17 cellular contexts compared by ENCODE assay signal in genomic region chr4:8349664-8350225, GRCh38.
DNase-seq lines count a peak whose midpoint lies in the region; ATAC-seq and TF ChIP-seq lines count a peak whose summit lies in the region.
"Had no signal": no experiment of that assay in that cellular context is flagged by ENCODE, and none has a peak within 500 bp of the region (broad histone marks: within the 10 kb centered on the region; RNA-seq: fewer than 3 reads in every experiment).

No MANE protein-coding gene starts in this region.

- H3K4me3 ChIP-seq in HEK293 (ENCODE audit: low read depth, low read length), result no peak overlapping the region
- H3K4me3 ChIP-seq in uterus, result no peak overlapping the region

- TF ChIP-seq POLR2A in uterus (IDR thresholded peaks at IDR 0.05), result no peak

- CTCF ChIA-PET in HEK293 (lab: Yijun Ruan, JAX), result no interaction called here

- H3K27ac ChIP-seq in HEK293 (ENCODE audit: extremely low read depth, low read depth, low read length) (no peak overlapping the region), uterus (no peak overlapping the region)

- H3K9me3 ChIP-seq in HEK293 (ENCODE audit: control insufficient read depth, insufficient read depth, low read depth, low read length) (no peaks in the 10 kb centered on the region), uterus (no peaks in the 10 kb centered on the region)
- H3K9me3 ChIP-seq: BE2C had no signal

- peak; percentile 15 for DNase-seq in D341Med (ENCODE audit: low spot score)
- DNase-seq in islet precursor cell, result peak; percentile 56
- peak; percentile 32 for DNase-seq in sciatic nerve (ENCODE audit: low spot score)
- DNase-seq in uterus, result no peak
- no peak for DNase-seq in GM19238 (ENCODE audit: insufficient read length, low spot score)
- DNase-seq: BE2C; CD4-positive, CD25-positive, alpha-beta regulatory T cell; DMS79; Kasumi-1; NCI-H1694; NCI-H2081; NCI-H446 treated with DMSO at 0.1 percent for 48 hours; NCI-H526 treated with DMSO at 0.1 percent for 48 hours; OCI-M1; Right ventricle myocardium superior had no signal

- TF ChIP-seq CTCF in HEK293 (tag by site-specific recombination; IDR thresholded peaks at IDR 0.05) (no peak), uterus (IDR thresholded peaks at IDR 0.05) (no peak)

- H3K4me1 ChIP-seq in HEK293 (ENCODE audit: control insufficient read depth, insufficient read depth, low read length) (no peaks in the 10 kb centered on the region), uterus (peaks cover 12 to 17% of the 10 kb centered on the region in 2 donors)
- H3K4me1 ChIP-seq: BE2C had no signal

- no peaks in the 10 kb centered on the region for H3K36me3 ChIP-seq in HEK293 (ENCODE audit: control insufficient read depth in 2 of 2, insufficient read depth in 1 of 2, low read length in 2 of 2)
- H3K36me3 ChIP-seq in uterus, result no peaks in the 10 kb centered on the region
- H3K36me3 ChIP-seq: BE2C had no signal

- intact Hi-C loops in sciatic nerve (cut with DNase I) (no loop called here), uterus (cut with DNase I; ENCODE audit: low total_unique reads) (no loop called here)

- H3K27me3 ChIP-seq in uterus, result no peaks in the 10 kb centered on the region
- H3K27me3 ChIP-seq: BE2C had no signal

- no peak for ATAC-seq in sciatic nerve
- ATAC-seq in GM19463 (IDR thresholded peaks at IDR 0.05; ENCODE audit: unreplicated experiment), result no peak

- POLR2A ChIA-PET in HEK293 (lab: Yijun Ruan, JAX), result no interaction called here

TF ChIP-seq in HEK293, 187 proteins besides CTCF, POLR2A, EP300 and RAD21:
- TF ChIP-seq ZNF169 (tag by site-specific recombination; IDR thresholded peaks at IDR 0.05), result no peak
- TF ChIP-seq PRDM10 (tag by site-specific recombination; IDR thresholded peaks at IDR 0.05), result peak; percentile 93
TF ChIP-seq in HEK293: peak in this region for 1.

Comparison
In these comparisons a context has a peak if more than half of its experiments do, and no peak if none do; other contexts are left out.
1. DNase-seq: peak in D341Med (single experiment), islet precursor cell (single experiment) and sciatic nerve (single experiment); none in uterus (0 of 2) and GM19238 (single experiment).